15 cellular contexts compared by ENCODE assay signal in the genomic region with DNA sequence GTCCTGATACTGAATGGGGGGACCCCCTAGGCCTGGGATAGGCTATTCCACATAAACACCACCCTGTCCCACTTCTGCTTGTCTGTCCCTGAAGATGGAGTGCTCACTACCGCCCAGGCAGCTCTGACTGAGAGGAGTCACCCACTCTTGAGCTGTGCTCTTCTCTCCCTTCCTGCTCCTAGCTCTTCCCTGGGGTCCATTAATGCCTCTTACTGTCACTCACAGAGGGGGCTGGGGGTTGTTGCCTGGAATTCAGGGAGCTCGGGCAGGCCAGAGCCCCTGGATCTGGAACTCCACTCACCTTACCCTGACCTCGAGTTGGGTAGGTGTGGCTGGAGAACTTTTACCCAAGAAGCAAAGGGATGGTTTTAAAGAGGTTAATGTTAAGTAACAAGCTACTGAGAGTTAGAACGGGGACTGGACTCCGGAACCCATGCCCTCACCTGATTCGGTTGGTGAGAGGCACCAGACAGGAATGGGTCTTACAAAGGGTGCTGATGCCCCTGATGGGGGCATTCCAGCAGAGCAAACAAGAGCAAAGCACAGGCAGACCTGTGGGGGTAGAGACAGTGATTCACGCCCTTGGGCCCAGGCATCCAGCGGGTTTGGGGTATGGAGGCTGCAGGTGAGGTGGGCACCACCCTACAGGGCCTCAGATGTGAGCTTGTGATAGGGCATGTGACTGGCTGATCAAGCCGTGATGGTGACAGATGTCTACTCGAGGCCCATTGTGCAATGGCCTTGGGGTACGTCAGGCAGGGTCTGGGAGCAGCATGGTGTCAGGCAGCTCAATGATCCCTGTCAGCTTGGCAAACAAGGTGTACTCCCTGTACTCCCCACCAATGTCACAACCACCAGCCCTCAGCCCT. TPM values are rescaled to one million over a fixed set of nuclear protein-coding genes. Genes with fewer than 3 reads are reported as not detected.
DNase-seq lines count a peak whose midpoint lies in the region; ATAC-seq and TF ChIP-seq lines count a peak whose summit lies in the region.
"Had no signal": no experiment of that assay in that cellular context is flagged by ENCODE, and none has a peak within 500 bp of the region (broad histone marks: within the 10 kb centered on the region; RNA-seq: fewer than 3 reads in every experiment).

No MANE protein-coding gene starts in this region.

- H3K4me1 Mint-ChIP-seq in activated naive CD4-positive, alpha-beta T cell treated with anti-CD3 and anti-CD28 coated beads, Interleukin-2, amount 50 U/mL, for 24 hours, result peaks cover 82% of the 10 kb centered on the region
- H3K4me1 Mint-ChIP-seq in osteocyte (ENCODE audit: unreplicated experiment), result no peaks in the 10 kb centered on the region

- peak overlapping the region; percentile 33 for H3K4me3 Mint-ChIP-seq in activated naive CD4-positive, alpha-beta T cell treated with anti-CD3 and anti-CD28 coated beads, Interleukin-2, amount 50 U/mL, for 24 hours
- no peak overlapping the region for H3K4me3 Mint-ChIP-seq in osteocyte (ENCODE audit: unreplicated experiment)

- TF ChIP-seq CTCF in Loucy (conservative IDR thresholded peaks at IDR 0.05; ENCODE audit: low read length) (no peak), spleen (IDR thresholded peaks at IDR 0.05 in 8 of 11, conservative IDR thresholded peaks at IDR 0.05 in 3 of 11) (no peak), GM20000 (IDR thresholded peaks at IDR 0.05; ENCODE audit: extremely low read depth, missing control alignments) (no peak), osteocyte (IDR thresholded peaks at IDR 0.05) (no peak)

- H3K79me2 ChIP-seq in Loucy (ENCODE audit: insufficient read depth, low read length), result peaks cover 95% of the 10 kb centered on the region

- H3K27ac ChIP-seq in right cardiac atrium (ENCODE audit: low read length) (no peak overlapping the region), spleen (peak overlapping the region in 3 of 8 donors; percentile 92 to 95 (median 93))
- H3K27ac ChIP-seq: hepatocyte had no signal

- no peaks in the 10 kb centered on the region for H3K9me3 Mint-ChIP-seq in activated naive CD4-positive, alpha-beta T cell treated with anti-CD3 and anti-CD28 coated beads, Interleukin-2, amount 50 U/mL, for 24 hours
- H3K9me3 Mint-ChIP-seq in osteocyte (ENCODE audit: unreplicated experiment), result no peaks in the 10 kb centered on the region

- 89% methylated on average over 11 of the region's 11 CpGs for WGBS in right cardiac atrium
- WGBS in spleen, 5 donors, result 77 to 88% (median 83%) methylated on average over 11 of the region's 11 CpGs

- no peaks in the 10 kb centered on the region for H3K9me3 ChIP-seq in Loucy (ENCODE audit: insufficient read depth, low read depth, low read length)
- no peaks in the 10 kb centered on the region for H3K9me3 ChIP-seq in right cardiac atrium (ENCODE audit: control insufficient read depth, low read length)
- no peaks in the 10 kb centered on the region for H3K9me3 ChIP-seq in spleen

- H3K4me1 ChIP-seq in Loucy (ENCODE audit: insufficient read depth, low read length, poor library complexity, severe bottlenecking) (peaks cover 82% of the 10 kb centered on the region), right cardiac atrium (ENCODE audit: control insufficient read depth, insufficient read depth, low read length) (peaks cover 4% of the 10 kb centered on the region), spleen (peaks cover 48 to 99% (median 91%) of the 10 kb centered on the region in 6 donors)

- H3K27me3 ChIP-seq in Loucy (ENCODE audit: insufficient read depth, low read length, poor library complexity, severe bottlenecking), result no peaks in the 10 kb centered on the region
- H3K27me3 ChIP-seq in right cardiac atrium (ENCODE audit: control insufficient read depth, insufficient read depth), result no peaks in the 10 kb centered on the region
- H3K27me3 ChIP-seq in spleen (replicated peaks in 1 of 7), result no peaks in the 10 kb centered on the region
- H3K27me3 ChIP-seq: hepatocyte had no signal

- ATAC-seq in right cardiac atrium, result no peak
- ATAC-seq: left colon had no signal

- no peaks in the 10 kb centered on the region for H3K9me2 ChIP-seq in Loucy (replicated peaks; ENCODE audit: low read depth, low read length)

- peak overlapping the region; percentile 93 for H3K4me2 ChIP-seq in Loucy (ENCODE audit: low read depth, low read length, poor library complexity, severe bottlenecking)
- H3K4me2 ChIP-seq: hepatocyte had no signal

- peaks cover 4% of the 10 kb centered on the region for H3K36me3 Mint-ChIP-seq in activated naive CD4-positive, alpha-beta T cell treated with anti-CD3 and anti-CD28 coated beads, Interleukin-2, amount 50 U/mL, for 24 hours
- no peaks in the 10 kb centered on the region for H3K36me3 Mint-ChIP-seq in osteocyte (ENCODE audit: unreplicated experiment)

- H2AFZ ChIP-seq in Loucy (ENCODE audit: low read length), result no peak overlapping the region
- H2AFZ ChIP-seq: hepatocyte had no signal

- H3K27me3 Mint-ChIP-seq in activated naive CD4-positive, alpha-beta T cell treated with anti-CD3 and anti-CD28 coated beads, Interleukin-2, amount 50 U/mL, for 24 hours, result no peaks in the 10 kb centered on the region
- no peaks in the 10 kb centered on the region for H3K27me3 Mint-ChIP-seq in osteocyte (ENCODE audit: unreplicated experiment)

- H3K36me3 ChIP-seq in Loucy (ENCODE audit: insufficient read depth, low read length) (no peaks in the 10 kb centered on the region; the same call in 1 of the 2 replicates), spleen (peaks cover 0 to 13% (median 0%) of the 10 kb centered on the region in 6 donors)

- intact Hi-C loops in right cardiac atrium (cut with DNase I), result no loop called here
- intact Hi-C loops in spleen (cut with DNase I; ENCODE audit: low total_unique reads), result no loop called here

- H4K20me1 ChIP-seq in Loucy (ENCODE audit: insufficient read depth, low read length, poor library complexity, severe bottlenecking), result no peaks in the 10 kb centered on the region

- no peak for DNase-seq in activated naive CD4-positive, alpha-beta T cell treated with Interleukin-2 at 50 U/mL for 16 hours
- peak in 2 of 3 donors; percentile 17 to 24 for DNase-seq in right cardiac atrium
- peak; percentile 71 for DNase-seq in spleen
- no peak for DNase-seq in GM20000 (ENCODE audit: low spot score)
- DNase-seq in NCI-H1105 (lab: John Stamatoyannopoulos, UW), result no peak
- no peak for DNase-seq in osteocyte (ENCODE audit: extremely low spot score, unreplicated experiment)
- DNase-seq: activated CD4-positive, alpha-beta T cell treated with anti-CD3 and anti-CD28 coated beads, Interleukin-2, amount 50 U/mL, for 1 hour; activated gamma-delta T cell treated with Interleukin-2 at 50 U/mL for 16 hours; left colon; NCI-H1417; stimulated activated CD4-positive, alpha-beta T cell treated with anti-CD3 and anti-CD28 coated beads, Interleukin-15, amount 100 ng/mL, for 24 hours; T1000 had no signal

- TF ChIP-seq POLR2A in spleen (IDR thresholded peaks at IDR 0.05), result no peak

- H3K4me3 ChIP-seq in Loucy (ENCODE audit: low read length, poor library complexity, severe bottlenecking), result no peak overlapping the region
- no peak overlapping the region for H3K4me3 ChIP-seq in right cardiac atrium (ENCODE audit: low read length)
- H3K4me3 ChIP-seq in spleen, result no peak overlapping the region
- H3K4me3 ChIP-seq: hepatocyte had no signal

- H3F3A ChIP-seq in Loucy (ENCODE audit: low read depth), result no peaks in the 10 kb centered on the region

- no peak overlapping the region for H3K27ac Mint-ChIP-seq in activated naive CD4-positive, alpha-beta T cell treated with anti-CD3 and anti-CD28 coated beads, Interleukin-2, amount 50 U/mL, for 24 hours
- H3K27ac Mint-ChIP-seq in osteocyte (ENCODE audit: unreplicated experiment), result no peak overlapping the region

- peak overlapping the region; percentile 31 for H3K9ac ChIP-seq in Loucy (ENCODE audit: low read depth, low read length, poor library complexity, severe bottlenecking)

RNA-seq across cellular contexts. Expression of gene NBEAL2, which starts 5.4 kb away (rescaled TPM):
- total RNA-seq in right cardiac atrium (10 to 100 TPM; 15.9 to 20.1 (median 17.3) TPM), spleen (100 to 1,000 TPM; 101 to 271 (median 162) TPM), osteocyte (14.0 and 21.8 TPM in 2 replicates)
- polyA plus RNA-seq in right cardiac atrium (13.7 TPM), spleen (100 to 1,000 TPM in 2 of 3 donors, 10 to 100 TPM in 1; 44.0 to 126 (median 119) TPM)

RNA-seq across cellular contexts. Expression of gene CCDC12, which starts 8.3 kb away (rescaled TPM):
- 10 to 100 TPM; 31.2 to 37.7 (median 34.2) TPM for total RNA-seq in right cardiac atrium
- 58.0 TPM for polyA plus RNA-seq in right cardiac atrium
- total RNA-seq in spleen, result 10 to 100 TPM; 36.5 to 71.4 (median 54.7) TPM
- polyA plus RNA-seq in spleen, result 100 to 1,000 TPM in 2 of 3 donors, 10 to 100 TPM in 1; 93.5 to 124 (median 105) TPM
- 34.5 and 37.4 TPM in 2 replicates for total RNA-seq in osteocyte

Comparison
In these comparisons a context has a peak if more than half of its experiments do, and no peak if none do; other contexts are left out.
1. DNase-seq: peak in right cardiac atrium (2 of 3) and spleen (single experiment); none in activated naive CD4-positive, alpha-beta T cell treated with Interleukin-2 at 50 U/mL for 16 hours (single experiment), GM20000 (single experiment), NCI-H1105 (single experiment) and osteocyte (single experiment).